ENCODE assay signal across 16 cellular contexts in genomic region chr2:42693013-42693575, GRCh38.
DNase-seq lines count a peak whose midpoint lies in the region; ATAC-seq, FAIRE-seq and TF ChIP-seq lines count a peak whose summit lies in the region.
"Had no signal": no experiment of that assay in that cellular context is flagged by ENCODE, and none has a peak within 500 bp of the region (broad histone marks: within the 10 kb centered on the region; RNA-seq: fewer than 3 reads in every experiment).

No MANE protein-coding gene starts in this region.

- peak; percentile 47 for DNase-seq in activated naive CD4-positive, alpha-beta T cell treated with anti-CD3 and anti-CD28 coated beads, Interleukin-2, amount 10 ng/mL, durations not matched to agents 7 days and 5 days
- DNase-seq in activated naive CD4-positive, alpha-beta T cell (lab: John Stamatoyannopoulos, UW) = no peak
- peak; percentile 68 for DNase-seq in NOMO-1 treated with dmso at 0.1 percent for 144 hours (lab: John Stamatoyannopoulos, UW; ENCODE audit: unreplicated experiment)
- peak; percentile 19 for DNase-seq in epithelial cell of esophagus (ENCODE audit: low read depth)
- DNase-seq in stimulated activated naive CD8-positive, alpha-beta T cell treated with anti-CD3 and anti-CD28 coated beads, Interleukin-15, Interleukin-2, amounts not matched to agents 100 U/mL and 50 U/mL, for 24 hours = no peak
- no peak for DNase-seq in HEK293T (ENCODE audit: extremely low spot score)
- no peak for DNase-seq in small intestine
- DNase-seq in GM10266 (ENCODE audit: extremely low spot score) = no peak
- DNase-seq: dermis blood vessel endothelial cell; DND-41; NCI-H1048; NCI-H69; stimulated activated CD4-positive, alpha-beta T cell treated with anti-CD3 and anti-CD28 coated beads, Interleukin-12 subunit alpha, Interleukin-12 subunit beta, amount 100 ng/mL, for 4 hours; uterus had no signal

- H3K27me3 Mint-ChIP-seq in activated naive CD4-positive, alpha-beta T cell treated with anti-CD3 and anti-CD28 coated beads, Interleukin-2, amount 10 ng/mL, durations not matched to agents 7 days and 5 days = no peaks in the 10 kb centered on the region

- no peak overlapping the region for H3K4me3 Mint-ChIP-seq in activated naive CD4-positive, alpha-beta T cell treated with anti-CD3 and anti-CD28 coated beads, Interleukin-2, amount 10 ng/mL, durations not matched to agents 7 days and 5 days
- H3K4me3 Mint-ChIP-seq: nephron had no signal

- H3K36me3 Mint-ChIP-seq in activated naive CD4-positive, alpha-beta T cell treated with anti-CD3 and anti-CD28 coated beads, Interleukin-2, amount 10 ng/mL, durations not matched to agents 7 days and 5 days = peaks cover 14% of the 10 kb centered on the region

- CTCF ChIA-PET in activated naive CD4-positive, alpha-beta T cell treated with anti-CD3 and anti-CD28 coated beads, Interleukin-2, amount 10 ng/mL, durations not matched to agents 7 days and 5 days (lab: Charles Lee) = interaction anchor here (1.1 to 1.4 kb wide), 2 partner anchors 21 to 30 kb away, joined by 3 to 5 read pairs; no protein-coding TSS in a partner anchor
- CTCF ChIA-PET in HEK293T (lab: Yijun Ruan, JAX) = no interaction called here

- H3K27ac ChIP-seq in small intestine (ENCODE audit: low read depth in 1 of 2, low read length in 1 of 2) = no peak overlapping the region
- H3K27ac ChIP-seq: uterus had no signal

- H3K9me3 ChIP-seq in small intestine (ENCODE audit: control insufficient read depth, low read depth) = no peaks in the 10 kb centered on the region
- H3K9me3 ChIP-seq: uterus had no signal

- peak; percentile 49 for ATAC-seq in stimulated activated naive CD8-positive, alpha-beta T cell treated with anti-CD3 and anti-CD28 coated beads, Interleukin-15, Interleukin-2, amounts not matched to agents 100 U/mL and 50 U/mL, for 24 hours

- no peak for FAIRE-seq in small intestine (lab: Jason Lieb, UNC)
- FAIRE-seq: keratinocyte had no signal

- H3K36me3 ChIP-seq in small intestine (ENCODE audit: control insufficient read depth in 2 of 2, insufficient read depth in 2 of 2, low read length in 2 of 2) = no peaks in the 10 kb centered on the region
- H3K36me3 ChIP-seq: uterus had no signal

- no peaks in the 10 kb centered on the region for H3K9me3 Mint-ChIP-seq in activated naive CD4-positive, alpha-beta T cell treated with anti-CD3 and anti-CD28 coated beads, Interleukin-2, amount 10 ng/mL, durations not matched to agents 7 days and 5 days
- H3K9me3 Mint-ChIP-seq: nephron had no signal

- POLR2A ChIA-PET in HEK293T (lab: Yijun Ruan, JAX) = no interaction called here

- H3K4me1 ChIP-seq in small intestine (ENCODE audit: control insufficient read depth in 2 of 2, insufficient read depth in 1 of 2, low read depth in 1 of 2, low read length in 1 of 2) = no peaks in the 10 kb centered on the region
- H3K4me1 ChIP-seq: uterus had no signal

- WGBS in small intestine, 3 donors = 72 to 83% (median 74%) methylated on average over 2 of the region's 2 CpGs

- no peak overlapping the region for H3K4me3 ChIP-seq in epithelial cell of esophagus (ENCODE audit: low read length)
- no peak overlapping the region for H3K4me3 ChIP-seq in small intestine (ENCODE audit: low read depth in 1 of 2, low read length in 2 of 2)
- H3K4me3 ChIP-seq: uterus had no signal

- no peaks in the 10 kb centered on the region for H3K27me3 ChIP-seq in small intestine (ENCODE audit: control insufficient read depth in 2 of 2, insufficient read depth in 2 of 2, low read length in 2 of 2)
- H3K27me3 ChIP-seq: uterus had no signal

- H3K4me1 Mint-ChIP-seq in activated naive CD4-positive, alpha-beta T cell treated with anti-CD3 and anti-CD28 coated beads, Interleukin-2, amount 10 ng/mL, durations not matched to agents 7 days and 5 days = peaks cover 26% of the 10 kb centered on the region

- TF ChIP-seq CTCF in epithelial cell of esophagus (IDR thresholded peaks at IDR 0.05; ENCODE audit: insufficient read depth, low read depth, low read length, missing control alignments) = no peak
- TF ChIP-seq CTCF in GM10266 (IDR thresholded peaks at IDR 0.05; ENCODE audit: control insufficient read depth, insufficient read depth, low read depth, missing control alignments) = no peak

- peak overlapping the region; percentile 72 for H3K27ac Mint-ChIP-seq in activated naive CD4-positive, alpha-beta T cell treated with anti-CD3 and anti-CD28 coated beads, Interleukin-2, amount 10 ng/mL, durations not matched to agents 7 days and 5 days
- H3K27ac Mint-ChIP-seq: nephron had no signal

TF ChIP-seq in HEK293T, 16 proteins besides CTCF, POLR2A, EP300 and RAD21:
- TF ChIP-seq SP1 (IDR thresholded peaks at IDR 0.05) (no peak), PKNOX1 (IDR thresholded peaks at IDR 0.05) (no peak), FOXK2 (IDR thresholded peaks at IDR 0.05) (no peak), NFRKB (IDR thresholded peaks at IDR 0.05) (no peak), ZNF384 (IDR thresholded peaks at IDR 0.05) (no peak), ARNT (IDR thresholded peaks at IDR 0.05) (no peak), CTBP1 (IDR thresholded peaks at IDR 0.05; ENCODE audit: borderline replicate concordance) (no peak), FOXA1 (IDR thresholded peaks at IDR 0.05) (no peak), LEF1 (IDR thresholded peaks at IDR 0.05; ENCODE audit: borderline replicate concordance) (no peak), HDGF (IDR thresholded peaks at IDR 0.05; ENCODE audit: borderline replicate concordance) (no peak), SUZ12 (IDR thresholded peaks at IDR 0.05) (no peak), FOXM1 (IDR thresholded peaks at IDR 0.05; ENCODE audit: borderline replicate concordance) (no peak), L3MBTL2 (conservative IDR thresholded peaks at IDR 0.05) (no peak), ELF4 (IDR thresholded peaks at IDR 0.05) (no peak)

Comparison
In these comparisons a context has a peak if more than half of its experiments do, and no peak if none do; other contexts are left out.
1. DNase-seq: peak in activated naive CD4-positive, alpha-beta T cell treated with anti-CD3 and anti-CD28 coated beads, Interleukin-2, amount 10 ng/mL, durations not matched to agents 7 days and 5 days (single experiment), NOMO-1 treated with dmso at 0.1 percent for 144 hours (single experiment) and epithelial cell of esophagus (single experiment); none in activated naive CD4-positive, alpha-beta T cell (0 of 4), stimulated activated naive CD8-positive, alpha-beta T cell treated with anti-CD3 and anti-CD28 coated beads, Interleukin-15, Interleukin-2, amounts not matched to agents 100 U/mL and 50 U/mL, for 24 hours (single experiment), HEK293T (single experiment), small intestine (single experiment) and GM10266 (single experiment).